ENCODE assay signal across 8 cellular contexts in genomic region chr19:43809762-43810696, GRCh38. TPM values are rescaled to one million over a fixed set of nuclear protein-coding genes. Genes with fewer than 3 reads are reported as not detected.
DNase-seq lines count a peak whose midpoint lies in the region; ATAC-seq and TF ChIP-seq lines count a peak whose summit lies in the region.

No MANE protein-coding gene starts in this region.

- H4K91ac ChIP-seq in H9 (ENCODE audit: insufficient read length, low read depth, low read length) = no peak overlapping the region

- no CpG with 5 or more reads among the region's 8 CpGs for WGBS in H9 (ENCODE audit: extremely low coverage, insufficient read length, low lambda C conversion rate)

- no peaks in the 10 kb centered on the region for H3K79me2 ChIP-seq in H9 (ENCODE audit: insufficient read depth, low read length)

- no peak overlapping the region for H3T11ph ChIP-seq in H9 (ENCODE audit: low read length)

- H2BK120ac ChIP-seq in H9 (ENCODE audit: low read depth, low read length, poor library complexity, severe bottlenecking) = no peak overlapping the region

- no peak overlapping the region for H3K56ac ChIP-seq in H9 (ENCODE audit: insufficient read length, low read depth, low read length)

- H3K23ac ChIP-seq in H9 (ENCODE audit: insufficient read length, low read depth, low read length) = no peak overlapping the region

- peaks cover 14% of the 10 kb centered on the region for H3K4me1 ChIP-seq in CD4-positive, alpha-beta memory T cell (ENCODE audit: insufficient read depth, low read length)
- no peaks in the 10 kb centered on the region for H3K4me1 ChIP-seq in H9 (ENCODE audit: insufficient read depth, low read length)

- no peaks in the 10 kb centered on the region for H3K23me2 ChIP-seq in H9 (ENCODE audit: insufficient read length, low read depth, low read length, poor library complexity, severe bottlenecking)

- H4K20me1 ChIP-seq in H9 (ENCODE audit: control insufficient read depth, insufficient read depth, insufficient read length) = no peaks in the 10 kb centered on the region

- no peaks in the 10 kb centered on the region for H3K9me3 ChIP-seq in CD4-positive, alpha-beta memory T cell (ENCODE audit: control insufficient read depth in 1 of 2, low read length in 2 of 2)
- H3K9me3 ChIP-seq in H9 (ENCODE audit: control insufficient read depth, low read depth, low read length) = no peaks in the 10 kb centered on the region

- no peak overlapping the region for H3K4ac ChIP-seq in H9 (ENCODE audit: low read depth, low read length)

- no peak overlapping the region for H2AFZ ChIP-seq in H9 (ENCODE audit: low read length)

- H3K4me1 Mint-ChIP-seq in CD4-positive, alpha-beta memory T cell = peaks cover 0 to 13% (median 3%) of the 10 kb centered on the region in 4 donors
- H3K4me1 Mint-ChIP-seq in H9 (peaks cover 0 to 2% of the 10 kb centered on the region in 2 experiments; a peak in 2 of 4 replicates), brain (no peaks in the 10 kb centered on the region)

- no peak overlapping the region for H3K18ac ChIP-seq in H9 (ENCODE audit: insufficient read length, low read depth, low read length)

- no peak overlapping the region for H3K27ac Mint-ChIP-seq in CD4-positive, alpha-beta memory T cell
- H3K27ac Mint-ChIP-seq in H9 (no peak overlapping the region), brain (peak overlapping the region in 1 of 5 experiments; percentile 28)

- no peak overlapping the region for H3K4me3 Mint-ChIP-seq in CD4-positive, alpha-beta memory T cell
- H3K4me3 Mint-ChIP-seq in H9 = no peak overlapping the region
- no peak overlapping the region for H3K4me3 Mint-ChIP-seq in brain

- H2BK20ac ChIP-seq in H9 (ENCODE audit: low read depth, low read length, poor library complexity, severe bottlenecking) = no peak overlapping the region

- no peak overlapping the region for H3K4me2 ChIP-seq in H9 (ENCODE audit: insufficient read depth, insufficient read length, low read length)

- no peak overlapping the region for H3K14ac ChIP-seq in H9 (ENCODE audit: insufficient read depth, low read length)

- DNase-seq in CD4-positive, alpha-beta memory T cell = peak in 4 of 5 donors; percentile 49 to 58 (median 55)
- DNase-seq in H9 (no peak), NCI-H748 treated with DMSO at 0.1 percent for 48 hours (lab: John Stamatoyannopoulos, UW) (peak; percentile 64), left kidney (ENCODE audit: low read depth, low spot score) (peak; percentile 52), posterior vena cava (ENCODE audit: low spot score) (no peak)

- H2BK15ac ChIP-seq in H9 (ENCODE audit: low read depth, low read length) = no peak overlapping the region

- POLR2A ChIA-PET in CD4-positive, alpha-beta memory T cell (lab: Charles Lee; ENCODE audit: partially characterized antibody) = interaction anchor here (1.1 kb wide), 1 partner anchor 65 kb away, joined by 5 read pairs; no protein-coding TSS in a partner anchor

- H4K5ac ChIP-seq in H9 (ENCODE audit: insufficient read length, low read depth, low read length) = no peak overlapping the region

- H3K36me3 ChIP-seq in CD4-positive, alpha-beta memory T cell (ENCODE audit: insufficient read depth, low read length) = no peaks in the 10 kb centered on the region

- no peaks in the 10 kb centered on the region for H3K27me3 ChIP-seq in CD4-positive, alpha-beta memory T cell (ENCODE audit: insufficient read depth, low read length)
- H3K27me3 ChIP-seq in H9 (ENCODE audit: insufficient read depth, low read length) = no peaks in the 10 kb centered on the region

- H3K36me3 Mint-ChIP-seq in CD4-positive, alpha-beta memory T cell = no peaks in the 10 kb centered on the region
- H3K36me3 Mint-ChIP-seq in H9 (ENCODE audit: insufficient read depth in 1 of 3, low read depth in 3 of 3) = no peaks in the 10 kb centered on the region
- no peaks in the 10 kb centered on the region for H3K36me3 Mint-ChIP-seq in brain

- intact Hi-C loops in CD4-positive, alpha-beta memory T cell (cut with micrococcal nuclease) = loop anchor here (1.0 to 2.0 kb wide), 2 partner anchors 25 to 65 kb away; no protein-coding TSS in a partner anchor
- intact Hi-C loops in posterior vena cava (cut with DNase I) = no loop called here

- H2BK12ac ChIP-seq in H9 (ENCODE audit: insufficient read length, low read depth, low read length) = no peak overlapping the region

- ATAC-seq in HG03108 (IDR thresholded peaks at IDR 0.05; ENCODE audit: unreplicated experiment) (no peak), HG03565 (IDR thresholded peaks at IDR 0.05; ENCODE audit: unreplicated experiment) (no peak)

- CTCF ChIA-PET in CD4-positive, alpha-beta memory T cell (lab: Charles Lee; ENCODE audit: partially characterized antibody) = interaction anchor here (0.5 to 3.5 kb wide), 17 partner anchors 8 to 363 kb away, joined by 3 to 51 read pairs (median 5); partner anchors contain the start of genes SMG9 and ZNF283

- H2AK5ac ChIP-seq in H9 (ENCODE audit: insufficient read length, low read length) = no peak overlapping the region

- H3K9ac ChIP-seq in H9 (ENCODE audit: extremely low read depth, insufficient read length, low read length) = no peak overlapping the region

- H3K4me3 ChIP-seq in CD4-positive, alpha-beta memory T cell (ENCODE audit: low read length in 2 of 2) = no peak overlapping the region

- no peak overlapping the region for H2BK5ac ChIP-seq in H9 (ENCODE audit: insufficient read length, low read length)

- H3K79me1 ChIP-seq in H9 (ENCODE audit: insufficient read depth, low read depth, low read length, poor library complexity, severe bottlenecking) = no peaks in the 10 kb centered on the region

- H3K9me3 Mint-ChIP-seq in CD4-positive, alpha-beta memory T cell = no peaks in the 10 kb centered on the region
- H3K9me3 Mint-ChIP-seq in H9 = peaks cover 0 to 5% of the 10 kb centered on the region in 2 experiments; a peak in 3 of 5 replicates
- peaks cover 0 to 6% (median 2%) of the 10 kb centered on the region in 5 experiments for H3K9me3 Mint-ChIP-seq in brain

- no peak overlapping the region for H4K8ac ChIP-seq in H9 (replicated peaks; ENCODE audit: insufficient read length, low read depth, low read length)

- no peak overlapping the region for H3K27ac ChIP-seq in CD4-positive, alpha-beta memory T cell (ENCODE audit: low read depth, low read length)
- no peak overlapping the region for H3K27ac ChIP-seq in H9 (ENCODE audit: insufficient read length, low read depth, low read length)

- H3K27me3 Mint-ChIP-seq in CD4-positive, alpha-beta memory T cell = peaks cover 1 to 11% of the 10 kb centered on the region in 2 donors
- H3K27me3 Mint-ChIP-seq in H9 (ENCODE audit: low read depth) (peaks cover 31% of the 10 kb centered on the region), brain (peaks cover 40% of the 10 kb centered on the region)

- TF ChIP-seq CTCF in H9 (conservative IDR thresholded peaks at IDR 0.05) (peak; percentile 74), brain (conservative IDR thresholded peaks at IDR 0.05) (peak; percentile 31 to 67)

RNA-seq across cellular contexts. Expression of gene LYPD5, which starts 7.8 kb away (rescaled TPM):
- under 1 TPM; 0.49 to 0.97 TPM for total RNA-seq in CD4-positive, alpha-beta memory T cell
- under 1 TPM; 0.27 to 0.50 TPM for polyA plus RNA-seq in CD4-positive, alpha-beta memory T cell
- total RNA-seq in H9 (2021) (0.50 TPM in 2 replicates), posterior vena cava (1 to 10 TPM; 2.5 to 4.0 TPM)
- polyA plus RNA-seq in brain (ENCODE audit: insufficient read depth, low read depth, low replicate concordance) = 8.1 TPM

RNA-seq across cellular contexts. Expression of gene ZNF283, which starts 17.1 kb away (rescaled TPM):
- total RNA-seq in CD4-positive, alpha-beta memory T cell = 10 to 100 TPM; 18.1 to 20.7 TPM
- polyA plus RNA-seq in CD4-positive, alpha-beta memory T cell = 1 to 10 TPM; 4.3 to 4.9 TPM
- total RNA-seq in H9 (2021) (10.4 and 11.6 TPM in 2 replicates), posterior vena cava (1 to 10 TPM; 9.7 to 9.8 TPM)
- polyA plus RNA-seq in brain (ENCODE audit: insufficient read depth, low read depth, low replicate concordance) = 0.70 TPM

RNA-seq across cellular contexts. Expression of gene KCNN4, which starts 29.3 kb away (rescaled TPM):
- 10 to 100 TPM; 33.6 to 33.9 TPM for total RNA-seq in CD4-positive, alpha-beta memory T cell
- polyA plus RNA-seq in CD4-positive, alpha-beta memory T cell = 10 to 100 TPM; 10.5 to 23.7 TPM
- total RNA-seq in H9 (2021) (0.26 TPM in 1 of 2 replicates, not detected in the other), posterior vena cava (1 to 10 TPM; 4.0 to 5.8 TPM)
- 5.0 TPM for polyA plus RNA-seq in brain (ENCODE audit: insufficient read depth, low read depth, low replicate concordance)

RNA-seq across cellular contexts. Expression of gene SMG9, which starts 55.3 kb away (rescaled TPM):
- 10 to 100 TPM; 57.6 to 57.9 TPM for total RNA-seq in CD4-positive, alpha-beta memory T cell
- 10 to 100 TPM in 1 of 2 donors, 1 to 10 TPM in 1; 3.8 to 13.7 TPM for polyA plus RNA-seq in CD4-positive, alpha-beta memory T cell
- total RNA-seq in H9 (2021) (47.9 and 52.2 TPM in 2 replicates), posterior vena cava (10 to 100 TPM; 35.3 to 40.4 TPM)
- 66.0 TPM for polyA plus RNA-seq in brain (ENCODE audit: insufficient read depth, low read depth, low replicate concordance)

Comparison
In these comparisons a context has a peak if more than half of its experiments do, and no peak if none do; other contexts are left out.
1. DNase-seq: peak in CD4-positive, alpha-beta memory T cell (4 of 5), NCI-H748 treated with DMSO at 0.1 percent for 48 hours (single experiment) and left kidney (single experiment); none in H9 (single experiment) and posterior vena cava (single experiment).
2. RNA of gene KCNN4, which starts 29.3 kb away (total RNA-seq): 33.6 to 33.9 TPM in CD4-positive, alpha-beta memory T cell; 4.0 to 5.8 TPM in posterior vena cava and 0.26 TPM in H9; every median in the first group is over 4 times any median in the second.